14 cellular contexts compared by ENCODE assay signal in the genomic region with DNA sequence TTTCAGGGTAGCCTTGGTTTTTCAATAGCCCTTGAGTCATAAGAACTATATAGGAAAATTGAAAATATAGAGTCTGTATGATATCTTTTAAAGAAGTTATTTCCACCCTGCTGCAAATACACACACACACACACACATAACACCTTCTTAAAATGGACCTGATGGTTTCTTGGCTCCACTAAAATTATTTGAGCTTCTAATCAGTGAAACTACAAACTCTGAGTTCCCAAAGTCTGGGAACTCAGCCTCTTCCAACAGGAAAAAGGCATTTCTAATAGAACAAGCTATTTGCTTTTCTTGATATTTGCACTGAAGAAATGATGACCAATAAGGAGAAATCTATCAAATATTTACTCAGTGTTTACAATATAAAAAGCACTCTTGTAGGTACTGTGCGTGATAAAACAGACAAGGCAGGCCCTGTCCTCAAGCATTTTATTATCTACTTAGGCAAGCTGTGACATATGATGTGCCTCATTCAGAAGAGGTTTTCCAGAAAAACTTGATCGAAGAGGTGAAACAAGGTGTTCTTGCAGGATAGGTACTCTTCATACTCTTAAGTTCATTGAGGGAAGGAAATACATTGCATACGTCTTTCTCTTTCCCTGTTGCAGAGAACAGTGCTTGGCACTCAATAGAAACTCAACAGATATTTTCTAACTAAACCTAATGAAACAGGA.
DNase-seq lines count a peak whose midpoint lies in the region; ATAC-seq and TF ChIP-seq lines count a peak whose summit lies in the region.
"Had no signal": no experiment of that assay in that cellular context is flagged by ENCODE, and none has a peak within 500 bp of the region (broad histone marks: within the 10 kb centered on the region; RNA-seq: fewer than 3 reads in every experiment).

No MANE protein-coding gene starts in this region.

- peak in 1 of 3 donors; percentile 13 for TF ChIP-seq POLR2A in body of pancreas (IDR thresholded peaks at IDR 0.05)

- intact Hi-C loops in body of pancreas (cut with DNase I) (no loop called here), mucosa of descending colon (cut with DNase I, micrococcal nuclease) (no loop called here), upper lobe of right lung (cut with DNase I) (no loop called here)

- ATAC-seq in body of pancreas (peak; percentile 84), mucosa of descending colon (peak; percentile 23), upper lobe of right lung (peak; percentile 62), left lobe of liver (no peak), HG03457 (IDR thresholded peaks at IDR 0.05; ENCODE audit: unreplicated experiment) (no peak)
- ATAC-seq: CD8-positive, alpha-beta T cell had no signal

- H3K4me1 ChIP-seq in body of pancreas (peaks cover 13% of the 10 kb centered on the region), mucosa of descending colon (ENCODE audit: low read depth) (no peaks in the 10 kb centered on the region), upper lobe of right lung (no peaks in the 10 kb centered on the region)

- no peaks in the 10 kb centered on the region for H3K9me3 ChIP-seq in body of pancreas
- H3K9me3 ChIP-seq in mucosa of descending colon, result no peaks in the 10 kb centered on the region
- no peaks in the 10 kb centered on the region for H3K9me3 ChIP-seq in upper lobe of right lung

- no peaks in the 10 kb centered on the region for H3K36me3 ChIP-seq in body of pancreas (replicated peaks in 1 of 2; ENCODE audit: insufficient read depth in 1 of 2, low read depth in 2 of 2)
- H3K36me3 ChIP-seq in mucosa of descending colon (ENCODE audit: low read depth), result no peaks in the 10 kb centered on the region
- no peaks in the 10 kb centered on the region for H3K36me3 ChIP-seq in upper lobe of right lung

- no peak for TF ChIP-seq CTCF in body of pancreas (IDR thresholded peaks at IDR 0.05)
- no peak for TF ChIP-seq CTCF in mucosa of descending colon (IDR thresholded peaks at IDR 0.05)
- no peak for TF ChIP-seq CTCF in upper lobe of right lung (IDR thresholded peaks at IDR 0.05)

- peak; percentile 88 for DNase-seq in DMS53 (lab: John Stamatoyannopoulos, UW)
- DNase-seq in body of pancreas, result peak in 1 of 4 donors; percentile 4
- DNase-seq in mucosa of descending colon, result no peak
- DNase-seq in upper lobe of right lung, result no peak
- no peak for DNase-seq in left lobe of liver (ENCODE audit: low spot score)
- no peak for DNase-seq in activated CD4-positive, alpha-beta T cell treated with anti-CD3 and anti-CD28 coated beads, Interleukin-2, amount 50 U/mL, for 4 hours
- DNase-seq: CD8-positive, alpha-beta T cell; COR-L47; DMS153; GF-D8; HCEC 1CT; HFFc6; IMR-90 had no signal

- H3K27me3 ChIP-seq in body of pancreas, result no peaks in the 10 kb centered on the region
- no peaks in the 10 kb centered on the region for H3K27me3 ChIP-seq in upper lobe of right lung

- peak overlapping the region in 3 of 4 donors; percentile 7 to 47 (median 39) for H3K27ac ChIP-seq in body of pancreas
- H3K27ac ChIP-seq in upper lobe of right lung, result no peak overlapping the region

- H3K4me3 ChIP-seq in body of pancreas (no peak overlapping the region), mucosa of descending colon (no peak overlapping the region), upper lobe of right lung (no peak overlapping the region)

- 33 to 53% methylated on average over 3 of the region's 3 CpGs for WGBS in body of pancreas, 2 donors

Comparison
In these comparisons a context has a peak if more than half of its experiments do, and no peak if none do; other contexts are left out.
1. ATAC-seq: peak in body of pancreas (single experiment), mucosa of descending colon (single experiment) and upper lobe of right lung (single experiment); none in left lobe of liver (single experiment) and HG03457 (single experiment).